In the genomic region with DNA sequence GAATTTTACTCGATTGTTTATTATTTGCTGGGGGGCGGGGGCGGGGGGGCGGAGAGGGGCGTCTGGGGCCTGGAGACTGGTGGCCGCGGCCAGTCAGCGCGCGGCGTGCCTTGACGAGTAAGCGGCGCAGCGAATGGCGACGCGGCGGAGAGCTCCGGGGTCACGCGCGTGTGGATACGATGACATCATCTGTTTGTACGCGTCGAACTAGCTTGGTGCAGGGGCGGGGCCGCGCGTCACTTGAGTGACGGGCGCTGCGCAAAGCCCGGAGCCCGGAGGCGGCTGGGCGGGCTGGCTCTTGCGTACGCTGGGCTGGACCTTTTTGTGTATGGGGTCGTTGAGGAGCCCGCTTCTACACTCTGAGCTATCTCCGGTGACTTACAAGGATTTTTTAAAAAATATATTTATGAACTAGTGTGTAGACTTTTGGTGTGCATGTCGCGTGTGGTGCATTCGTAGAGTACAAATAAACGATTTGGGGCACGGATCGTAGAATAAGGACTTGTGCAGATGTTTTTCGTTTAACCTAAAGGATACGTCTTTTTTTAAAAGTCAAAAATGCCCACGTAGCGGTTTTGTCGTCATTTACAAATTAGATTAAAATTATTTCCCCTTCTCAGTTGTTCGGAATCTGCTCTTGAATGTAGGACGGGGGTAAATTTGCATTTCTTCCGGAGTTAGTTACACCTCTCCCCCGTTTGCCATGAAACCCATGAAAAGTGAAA, we compare ENCODE assay signal across 8 cellular contexts. TPM values are rescaled to one million over a fixed set of nuclear protein-coding genes. Genes with fewer than 3 reads are reported as not detected.
DNase-seq lines count a peak whose midpoint lies in the region; ATAC-seq and TF ChIP-seq lines count a peak whose summit lies in the region.

No MANE protein-coding gene starts in this region.

- peaks cover 34% of the 10 kb centered on the region for H3K36me3 Mint-ChIP-seq in central memory CD8-positive, alpha-beta T cell (ENCODE audit: insufficient read depth)

- H3K27ac ChIP-seq in spleen = peak overlapping the region; percentile 99 to 100 (median 100)

- no peaks in the 10 kb centered on the region for H3K27me3 Mint-ChIP-seq in central memory CD8-positive, alpha-beta T cell

- peak; percentile 55 for ATAC-seq in GM19023 (IDR thresholded peaks at IDR 0.05; ENCODE audit: unreplicated experiment)
- ATAC-seq in HG03280 (IDR thresholded peaks at IDR 0.05; ENCODE audit: unreplicated experiment) = peak; percentile 56
- ATAC-seq in activated CD4-positive, CD25-positive, alpha-beta regulatory T cell treated with anti-CD3 and anti-CD28 coated beads, Interleukin-2, amount 50 U/mL, for 24 hours = peak; percentile 74 to 75
- peak; percentile 68 for ATAC-seq in central memory CD8-positive, alpha-beta T cell (replicated peaks; ENCODE audit: extremely low read depth, poor library complexity, severe bottlenecking)

- peak in 2 of 11 experiments; percentile 1 to 17 for TF ChIP-seq CTCF in spleen (IDR thresholded peaks at IDR 0.05 in 8 of 11, conservative IDR thresholded peaks at IDR 0.05 in 3 of 11)

- H3K4me1 Mint-ChIP-seq in central memory CD8-positive, alpha-beta T cell = peaks cover 19% of the 10 kb centered on the region

- H3K27me3 ChIP-seq in spleen (replicated peaks in 1 of 7) = no peaks in the 10 kb centered on the region

- 0 to 1% (median 0%) methylated on average over 51 to 58 of the region's 58 CpGs for WGBS in spleen, 5 donors

- peak overlapping the region; percentile 68 to 88 (median 82) for H3K4me3 ChIP-seq in spleen

- H3K27ac Mint-ChIP-seq in central memory CD8-positive, alpha-beta T cell (ENCODE audit: low read depth) = peak overlapping the region; percentile 98

- peak in 2 of 3 donors; percentile 70 to 93 for TF ChIP-seq POLR2A in spleen (IDR thresholded peaks at IDR 0.05)

- no peaks in the 10 kb centered on the region for H3K36me3 ChIP-seq in spleen

- H3K9me3 ChIP-seq in spleen = no peaks in the 10 kb centered on the region

- in situ Hi-C loops in ACHN (cut with HindIII; ENCODE audit: low pct_ligation_motif_present, low pct_unique_long_range_greater_than_20kb, low sequenced_read_pairs) = no loop called here

- peak overlapping the region; percentile 88 for H3K4me3 Mint-ChIP-seq in central memory CD8-positive, alpha-beta T cell

- DNase-seq in ACHN = peak; percentile 97
- DNase-seq in NCI-H345 treated with DMSO at 0.1 percent for 48 hours (lab: John Stamatoyannopoulos, UW; ENCODE audit: unreplicated experiment) = peak; percentile 97
- peak; percentile 87 to 95 for DNase-seq in central memory CD8-positive, alpha-beta T cell (ENCODE audit: low spot score in 2 of 2)
- DNase-seq in iris pigment epithelial cell (ENCODE audit: low read depth) = peak; percentile 100
- peak; percentile 99 for DNase-seq in spleen

- no peaks in the 10 kb centered on the region for H3K9me3 Mint-ChIP-seq in central memory CD8-positive, alpha-beta T cell

- H3K4me1 ChIP-seq in spleen = peaks cover 4 to 34% (median 31%) of the 10 kb centered on the region in 6 donors

- intact Hi-C loops in spleen (cut with DNase I; ENCODE audit: low total_unique reads) = no loop called here

RNA-seq across cellular contexts. Expression of a gene that starts 2.2 kb away (rescaled TPM):
- total RNA-seq in spleen = 10 to 100 TPM; 45.8 to 86.9 (median 75.2) TPM
- polyA plus RNA-seq in spleen = 10 to 100 TPM in 2 of 3 donors, 1 to 10 TPM in 1; 9.4 to 12.6 (median 12.0) TPM

Comparison
In these comparisons a context has a peak if more than half of its experiments do, and no peak if none do; other contexts are left out.
1. Peak in every context shown above with its lines: DNase-seq, ATAC-seq, H3K4me3 ChIP-seq and H3K27ac ChIP-seq.